ENCODE assay signal across 1 cellular context in genomic region chr13:114279770-114280169, GRCh38.
TF ChIP-seq lines count a peak whose summit lies in the region.

No MANE protein-coding gene starts in this region.

TF ChIP-seq in WTC11, 78 proteins besides CTCF, POLR2A, EP300 and RAD21 (continued from another document):
- no peak for TF ChIP-seq ESRRA (CRISPR knock-in tag; IDR thresholded peaks at IDR 0.05; ENCODE audit: borderline replicate concordance)
